ENCODE assay signal across 1 cellular context in genomic region chr19:18437481-18438330, GRCh38.
A peak's percentile ranks its signal among the peaks of the same experiment; 100 is the strongest.
TF ChIP-seq lines count a peak whose summit lies in the region.

ISYNA1 (minus strand) TSS chr19:18438133; CDS start chr19:18437979, 154 bp downstream.

TF ChIP-seq in K562, 482 proteins besides CTCF, POLR2A, EP300 and RAD21 (continued from another document and continues in another):
- TF ChIP-seq MGA (IDR thresholded peaks at IDR 0.05) = peak; percentile 93
- peak; percentile 46; the same call in 1 of the 2 replicates for TF ChIP-seq FOXK1 (CRISPR knock-in tag; IDR thresholded peaks at IDR 0.05; ENCODE audit: borderline replicate concordance)
- TF ChIP-seq CAMTA2 (CRISPR knock-in tag; conservative IDR thresholded peaks at IDR 0.05) = 0 out of 2 replicates have a peak, but pooled peaks have one; percentile 37
- TF ChIP-seq VEZF1 (CRISPR knock-in tag; IDR thresholded peaks at IDR 0.05) = peak; percentile 66
- peak; percentile 55 for TF ChIP-seq EP400 (IDR thresholded peaks at IDR 0.05)
- TF ChIP-seq, protein P1, sequence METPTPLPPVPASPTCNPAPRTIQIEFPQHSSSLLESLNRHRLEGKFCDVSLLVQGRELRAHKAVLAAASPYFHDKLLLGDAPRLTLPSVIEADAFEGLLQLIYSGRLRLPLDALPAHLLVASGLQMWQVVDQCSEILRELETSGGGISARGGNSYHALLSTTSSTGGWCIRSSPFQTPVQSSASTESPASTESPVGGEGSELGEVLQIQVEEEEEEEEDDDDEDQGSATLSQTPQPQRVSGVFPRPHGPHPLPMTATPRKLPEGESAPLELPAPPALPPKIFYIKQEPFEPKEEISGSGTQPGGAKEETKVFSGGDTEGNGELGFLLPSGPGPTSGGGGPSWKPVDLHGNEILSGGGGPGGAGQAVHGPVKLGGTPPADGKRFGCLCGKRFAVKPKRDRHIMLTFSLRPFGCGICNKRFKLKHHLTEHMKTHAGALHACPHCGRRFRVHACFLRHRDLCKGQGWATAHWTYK (CRISPR knock-in tag; IDR thresholded peaks at IDR 0.05) = peak; percentile 37; the same call in 1 of the 2 replicates
- TF ChIP-seq EZH2 (IDR thresholded peaks at IDR 0.05; ENCODE audit: borderline replicate concordance, low read depth, low read length) = no peak
- TF ChIP-seq RB1 (IDR thresholded peaks at IDR 0.05; ENCODE audit: low read depth) = peak; percentile 31
- TF ChIP-seq RBM22 (IDR thresholded peaks at IDR 0.05; ENCODE audit: low read depth, low read length, poor library complexity, severe bottlenecking) = peak; percentile 44
- no peak for TF ChIP-seq ATF1 (CRISPR knock-in tag; IDR thresholded peaks at IDR 0.05)
- TF ChIP-seq ATF1 (tag; IDR thresholded peaks at IDR 0.05) = peak; percentile 56
- TF ChIP-seq ELK3 (CRISPR knock-in tag; IDR thresholded peaks at IDR 0.05) = no peak
- 0 out of 2 replicates have a peak, but pooled peaks have one; percentile 43 for TF ChIP-seq TARDBP (IDR thresholded peaks at IDR 0.05)
- TF ChIP-seq, protein P2, sequence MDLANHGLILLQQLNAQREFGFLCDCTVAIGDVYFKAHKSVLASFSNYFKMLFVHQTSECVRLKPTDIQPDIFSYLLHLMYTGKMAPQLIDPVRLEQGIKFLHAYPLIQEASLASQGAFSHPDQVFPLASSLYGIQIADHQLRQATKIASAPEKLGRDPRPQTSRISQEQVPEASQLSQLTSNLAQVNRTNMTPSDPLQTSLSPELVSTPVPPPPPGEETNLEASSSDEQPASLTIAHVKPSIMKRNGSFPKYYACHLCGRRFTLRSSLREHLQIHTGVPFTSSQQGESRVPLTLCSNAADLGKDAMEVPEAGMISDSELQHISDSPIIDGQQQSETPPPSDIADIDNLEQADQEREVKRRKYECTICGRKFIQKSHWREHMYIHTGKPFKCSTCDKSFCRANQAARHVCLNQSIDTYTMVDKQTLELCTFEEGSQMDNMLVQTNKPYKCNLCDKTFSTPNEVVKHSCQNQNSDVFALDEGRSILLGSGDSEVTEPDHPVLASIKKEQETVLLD (IDR thresholded peaks at IDR 0.05) = peak; percentile 64
- TF ChIP-seq MAZ (CRISPR knock-in tag; conservative IDR thresholded peaks at IDR 0.05 in 1 of 2, IDR thresholded peaks at IDR 0.05 in 1 of 2) = peak in 1 of 2 experiments; percentile 15; a peak in 3 of 4 replicates
- TF ChIP-seq ZNF431 (CRISPR knock-in tag; IDR thresholded peaks at IDR 0.05) = 0 out of 2 replicates have a peak, but pooled peaks have one; percentile 18
- TF ChIP-seq HNRNPK (IDR thresholded peaks at IDR 0.05; ENCODE audit: low read depth, low read length, poor library complexity, severe bottlenecking) = no peak
- TF ChIP-seq FIP1L1 (IDR thresholded peaks at IDR 0.05; ENCODE audit: low read depth, low read length, poor library complexity, severe bottlenecking) = peak; percentile 49
- peak; percentile 49 to 55; a peak in 2 of 4 replicates for TF ChIP-seq UBTF (IDR thresholded peaks at IDR 0.05; ENCODE audit: borderline replicate concordance in 1 of 2, low read depth in 2 of 2, low read length in 2 of 2)
- TF ChIP-seq HMGN3 (IDR thresholded peaks at IDR 0.05; ENCODE audit: borderline replicate concordance, extremely low read depth, insufficient read length, low read depth, low read length) = peak; percentile 57
- TF ChIP-seq, protein P3, sequence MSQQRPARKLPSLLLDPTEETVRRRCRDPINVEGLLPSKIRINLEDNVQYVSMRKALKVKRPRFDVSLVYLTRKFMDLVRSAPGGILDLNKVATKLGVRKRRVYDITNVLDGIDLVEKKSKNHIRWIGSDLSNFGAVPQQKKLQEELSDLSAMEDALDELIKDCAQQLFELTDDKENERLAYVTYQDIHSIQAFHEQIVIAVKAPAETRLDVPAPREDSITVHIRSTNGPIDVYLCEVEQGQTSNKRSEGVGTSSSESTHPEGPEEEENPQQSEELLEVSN (IDR thresholded peaks at IDR 0.05; ENCODE audit: borderline replicate concordance in 1 of 2, extremely low read depth in 1 of 2, insufficient read depth in 1 of 2, insufficient read length in 1 of 2, low read depth in 1 of 2, low read length in 1 of 2, poor library complexity in 1 of 2, severe bottlenecking in 1 of 2) = peak; percentile 70 to 94
- TF ChIP-seq TBP (optimal IDR thresholded peaks at IDR 0.05; ENCODE audit: low read depth, low read length) = no peak
- TF ChIP-seq, protein P4, sequence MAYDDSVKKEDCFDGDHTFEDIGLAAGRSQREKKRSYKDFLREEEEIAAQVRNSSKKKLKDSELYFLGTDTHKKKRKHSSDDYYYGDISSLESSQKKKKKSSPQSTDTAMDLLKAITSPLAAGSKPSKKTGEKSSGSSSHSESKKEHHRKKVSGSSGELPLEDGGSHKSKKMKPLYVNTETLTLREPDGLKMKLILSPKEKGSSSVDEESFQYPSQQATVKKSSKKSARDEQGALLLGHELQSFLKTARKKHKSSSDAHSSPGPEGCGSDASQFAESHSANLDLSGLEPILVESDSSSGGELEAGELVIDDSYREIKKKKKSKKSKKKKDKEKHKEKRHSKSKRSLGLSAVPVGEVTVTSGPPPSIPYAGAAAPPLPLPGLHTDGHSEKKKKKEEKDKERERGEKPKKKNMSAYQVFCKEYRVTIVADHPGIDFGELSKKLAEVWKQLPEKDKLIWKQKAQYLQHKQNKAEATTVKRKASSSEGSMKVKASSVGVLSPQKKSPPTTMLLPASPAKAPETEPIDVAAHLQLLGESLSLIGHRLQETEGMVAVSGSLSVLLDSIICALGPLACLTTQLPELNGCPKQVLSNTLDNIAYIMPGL (CRISPR knock-in tag; IDR thresholded peaks at IDR 0.05) = peak; percentile 53; the same call in 1 of the 2 replicates
- TF ChIP-seq TAF1 (IDR thresholded peaks at IDR 0.05; ENCODE audit: control insufficient read depth, extremely low read depth, insufficient read depth, low read length, severe bottlenecking) = peak; percentile 55
- TF ChIP-seq BCOR (IDR thresholded peaks at IDR 0.05) = 0 out of 2 replicates have a peak, but pooled peaks have one; percentile 6
